Comparison of ENCODE assay signal across 20 cellular contexts in the genomic region with DNA sequence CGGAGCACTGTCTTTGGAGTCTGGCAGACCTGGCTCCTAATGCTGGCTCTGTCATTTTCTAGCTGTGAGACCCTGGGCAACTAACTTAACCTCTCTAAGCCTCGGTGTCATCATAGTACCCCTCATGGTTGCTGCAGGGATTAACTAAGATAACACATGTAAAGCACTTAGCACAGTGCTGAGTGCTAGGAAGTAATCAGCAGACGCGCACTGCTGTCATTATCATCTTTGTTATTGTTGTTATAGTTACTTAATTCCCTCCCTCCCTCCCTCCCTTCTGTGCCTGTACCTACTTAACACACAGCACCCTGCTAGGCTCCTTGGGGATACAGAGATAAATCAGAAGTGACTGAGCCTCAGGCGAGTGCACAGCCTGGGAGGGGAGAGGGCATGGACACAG.
A peak's percentile ranks its signal among the peaks of the same experiment; 100 is the strongest.
DNase-seq lines count a peak whose midpoint lies in the region; ATAC-seq and TF ChIP-seq lines count a peak whose summit lies in the region.
"Had no signal": no experiment of that assay in that cellular context is flagged by ENCODE, and none has a peak within 500 bp of the region (broad histone marks: within the 10 kb centered on the region; RNA-seq: fewer than 3 reads in every experiment).

No MANE protein-coding gene starts in this region.

- H3K4me3 Mint-ChIP-seq in activated CD4-positive, alpha-beta memory T cell treated with anti-CD3 and anti-CD28 coated beads, Interleukin-2, amount 10 ng/mL, durations not matched to agents 7 days and 5 days: no peak overlapping the region
- H3K4me3 Mint-ChIP-seq in activated CD4-positive, alpha-beta memory T cell treated with anti-CD3 and anti-CD28 coated beads for 36 hours: no peak overlapping the region
- H3K4me3 Mint-ChIP-seq: CD4-positive, alpha-beta memory T cell had no signal

- ATAC-seq in Right ventricle myocardium superior (ENCODE audit: poor library complexity) (peak; percentile 37), omental fat pad (ENCODE audit: low FRiP score) (no peak), GM21737 (IDR thresholded peaks at IDR 0.05; ENCODE audit: unreplicated experiment) (no peak), HG02973 (IDR thresholded peaks at IDR 0.05; ENCODE audit: unreplicated experiment) (no peak)
- ATAC-seq: A549, HCT116 had no signal

- POLR2A ChIA-PET in activated CD4-positive, alpha-beta memory T cell treated with anti-CD3 and anti-CD28 coated beads, Interleukin-2, amount 10 ng/mL, durations not matched to agents 7 days and 5 days (lab: Charles Lee): no interaction called here
- POLR2A ChIA-PET in activated CD4-positive, alpha-beta memory T cell treated with anti-CD3 and anti-CD28 coated beads for 36 hours (lab: Charles Lee): no interaction called here

- no peaks in the 10 kb centered on the region for H3K9me3 Mint-ChIP-seq in activated CD4-positive, alpha-beta memory T cell treated with anti-CD3 and anti-CD28 coated beads, Interleukin-2, amount 10 ng/mL, durations not matched to agents 7 days and 5 days
- no peaks in the 10 kb centered on the region for H3K9me3 Mint-ChIP-seq in activated CD4-positive, alpha-beta memory T cell treated with anti-CD3 and anti-CD28 coated beads for 36 hours
- H3K9me3 Mint-ChIP-seq: CD4-positive, alpha-beta memory T cell had no signal

- peaks cover 8% of the 10 kb centered on the region for H3K4me1 Mint-ChIP-seq in activated CD4-positive, alpha-beta memory T cell treated with anti-CD3 and anti-CD28 coated beads, Interleukin-2, amount 10 ng/mL, durations not matched to agents 7 days and 5 days
- no peaks in the 10 kb centered on the region for H3K4me1 Mint-ChIP-seq in activated CD4-positive, alpha-beta memory T cell treated with anti-CD3 and anti-CD28 coated beads for 36 hours (ENCODE audit: low read depth)

- no peaks in the 10 kb centered on the region for H3K27me3 Mint-ChIP-seq in activated CD4-positive, alpha-beta memory T cell treated with anti-CD3 and anti-CD28 coated beads, Interleukin-2, amount 10 ng/mL, durations not matched to agents 7 days and 5 days
- H3K27me3 Mint-ChIP-seq in activated CD4-positive, alpha-beta memory T cell treated with anti-CD3 and anti-CD28 coated beads for 36 hours: peaks cover 2% of the 10 kb centered on the region

- H3K36me3 Mint-ChIP-seq in activated CD4-positive, alpha-beta memory T cell treated with anti-CD3 and anti-CD28 coated beads, Interleukin-2, amount 10 ng/mL, durations not matched to agents 7 days and 5 days (ENCODE audit: low read depth): no peaks in the 10 kb centered on the region
- H3K36me3 Mint-ChIP-seq in activated CD4-positive, alpha-beta memory T cell treated with anti-CD3 and anti-CD28 coated beads for 36 hours: no peaks in the 10 kb centered on the region
- H3K36me3 Mint-ChIP-seq: CD4-positive, alpha-beta memory T cell had no signal

- CTCF ChIA-PET in activated CD4-positive, alpha-beta memory T cell treated with anti-CD3 and anti-CD28 coated beads, Interleukin-2, amount 10 ng/mL, durations not matched to agents 7 days and 5 days (lab: Charles Lee): no interaction called here
- CTCF ChIA-PET in activated CD4-positive, alpha-beta memory T cell treated with anti-CD3 and anti-CD28 coated beads for 36 hours (lab: Charles Lee): no interaction called here

- no peak for TF ChIP-seq CTCF in omental fat pad (IDR thresholded peaks at IDR 0.05)

- H3K27ac Mint-ChIP-seq in activated CD4-positive, alpha-beta memory T cell treated with anti-CD3 and anti-CD28 coated beads, Interleukin-2, amount 10 ng/mL, durations not matched to agents 7 days and 5 days: no peak overlapping the region
- H3K27ac Mint-ChIP-seq in activated CD4-positive, alpha-beta memory T cell treated with anti-CD3 and anti-CD28 coated beads for 36 hours: no peak overlapping the region

- peak; percentile 10 for DNase-seq in activated CD4-positive, alpha-beta memory T cell treated with anti-CD3 and anti-CD28 coated beads, Interleukin-2, amount 10 ng/mL, durations not matched to agents 7 days and 5 days
- no peak for DNase-seq in activated CD4-positive, alpha-beta memory T cell treated with anti-CD3 and anti-CD28 coated beads for 36 hours
- peak; percentile 23 to 58 for DNase-seq in NCI-H524 (lab: John Stamatoyannopoulos, UW)
- no peak for DNase-seq in Right ventricle myocardium superior
- peak; percentile 8 for DNase-seq in omental fat pad (ENCODE audit: low spot score)
- no peak for DNase-seq in AG08395 (ENCODE audit: low spot score)
- DNase-seq: CD4-positive, alpha-beta memory T cell; DMS53; GOT3; Kasumi-1; MG63; NCI-H1048; NCI-H146; NCI-H2029 treated with DMSO at 0.1 percent for 48 hours; NCI-H510A; SHP77 had no signal

- intact Hi-C loops in activated CD4-positive, alpha-beta memory T cell treated with anti-CD3 and anti-CD28 coated beads for 36 hours (cut with micrococcal nuclease): no loop called here
- intact Hi-C loops in Right ventricle myocardium superior (cut with DNase I): loop anchor here (10.0 kb wide), 1 partner anchor 811 kb away; no protein-coding TSS in a partner anchor

Comparison
In these comparisons a context has a peak if more than half of its experiments do, and no peak if none do; other contexts are left out.
1. DNase-seq: peak in activated CD4-positive, alpha-beta memory T cell treated with anti-CD3 and anti-CD28 coated beads, Interleukin-2, amount 10 ng/mL, durations not matched to agents 7 days and 5 days (single experiment), NCI-H524 (2 of 2) and omental fat pad (single experiment); none in activated CD4-positive, alpha-beta memory T cell treated with anti-CD3 and anti-CD28 coated beads for 36 hours (single experiment), Right ventricle myocardium superior (single experiment) and AG08395 (single experiment).